30 cellular contexts compared by ENCODE assay signal in genomic region chr7:27025270-27025669, GRCh38.
"Had no signal": no experiment of that assay in that cellular context is flagged by ENCODE, and none has a peak within 500 bp of the region (broad histone marks: within the 10 kb centered on the region; RNA-seq: fewer than 3 reads in every experiment).

No MANE protein-coding gene starts in this region.

- H3K4me2 ChIP-seq: SK-N-SH had no signal

- H3K9me2 ChIP-seq: SK-N-SH had no signal

- H3K4me3 Mint-ChIP-seq: activated CD4-positive, alpha-beta memory T cell treated with anti-CD3 and anti-CD28 coated beads for 36 hours; activated CD4-positive, alpha-beta T cell treated with anti-CD3 and anti-CD28 coated beads for 36 hours; activated CD4-positive, alpha-beta T cell treated with anti-CD3 and anti-CD28 coated beads, Interleukin-2, amount 10 ng/mL, durations not matched to agents 7 days and 5 days; activated naive CD4-positive, alpha-beta T cell treated with anti-CD3 and anti-CD28 coated beads for 36 hours; activated T-cell treated with anti-CD3 and anti-CD28 coated beads, Interleukin-2, amount 50 U/mL, for 4 hours; activated T-helper 1 cell treated with anti-CD3 and anti-CD28 coated beads, Interleukin-12 subunit alpha, Interleukin-12 subunit beta, Interleukin-2, Interleukin-4 antibody, amounts not matched to agents 30 ng/mL and 10 ng/mL and 1 ng/mL, durations not matched to agents 14 hours and 24 hours and 36 hours; T-helper 1 cell treated with Interleukin-12 subunit alpha and Interleukin-12 subunit beta and Interleukin-4 antibody, amounts not matched to agents 30 μg/mL and 1 μg/mL, for 36 hours; T-helper 2 cell treated with Interferon-gamma antibody and Interleukin-4, amounts not matched to agents 5 μg/mL and 100 μg/mL, for 36 hours; WTC11 had no signal

- H3K9me3 ChIP-seq: adrenal gland, body of pancreas, breast epithelium, SJSA1, SK-N-SH had no signal

- H3K4me1 Mint-ChIP-seq: activated CD4-positive, alpha-beta T cell treated with anti-CD3 and anti-CD28 coated beads for 36 hours had no signal

- H3K36me3 ChIP-seq: adrenal gland, breast epithelium, SJSA1 had no signal

- H3K27me3 Mint-ChIP-seq: activated CD4-positive, alpha-beta memory T cell treated with anti-CD3 and anti-CD28 coated beads for 36 hours had no signal

- H3K9ac ChIP-seq: SK-N-SH had no signal

- H3K27ac ChIP-seq: adrenal gland, body of pancreas, breast epithelium, SJSA1 had no signal

- H3K4me3 ChIP-seq: adrenal gland, body of pancreas, breast epithelium, K562, SJSA1 had no signal

- H3K36me3 Mint-ChIP-seq: activated CD4-positive, alpha-beta memory T cell treated with anti-CD3 and anti-CD28 coated beads for 36 hours; activated naive CD4-positive, alpha-beta T cell treated with anti-CD3 and anti-CD28 coated beads, Interleukin-2, amount 50 U/mL, for 72 hours; WTC11 had no signal

- H3K9me3 Mint-ChIP-seq: activated CD4-positive, alpha-beta memory T cell treated with anti-CD3 and anti-CD28 coated beads for 36 hours; activated CD4-positive, alpha-beta T cell treated with anti-CD3 and anti-CD28 coated beads, Interleukin-2, amount 10 ng/mL, durations not matched to agents 7 days and 5 days; activated naive CD4-positive, alpha-beta T cell treated with anti-CD3 and anti-CD28 coated beads for 36 hours; activated naive CD4-positive, alpha-beta T cell treated with anti-CD3 and anti-CD28 coated beads, Interleukin-2, amount 50 U/mL, for 72 hours; activated T-cell treated with anti-CD3 and anti-CD28 coated beads, Interleukin-2, amount 50 U/mL, for 4 hours; activated T-helper 1 cell treated with anti-CD3 and anti-CD28 coated beads, Interleukin-12 subunit alpha, Interleukin-12 subunit beta, Interleukin-2, Interleukin-4 antibody, amounts not matched to agents 30 ng/mL and 10 ng/mL and 1 ng/mL, durations not matched to agents 14 hours and 24 hours and 36 hours; T-helper 1 cell treated with Interleukin-12 subunit alpha and Interleukin-12 subunit beta and Interleukin-4 antibody, amounts not matched to agents 30 μg/mL and 1 μg/mL, for 36 hours; T-helper 2 cell treated with Interferon-gamma antibody and Interleukin-4, amounts not matched to agents 5 μg/mL and 100 μg/mL, for 36 hours; WTC11 had no signal

- H3K27ac Mint-ChIP-seq: activated CD4-positive, alpha-beta memory T cell treated with anti-CD3 and anti-CD28 coated beads for 36 hours; activated CD4-positive, alpha-beta T cell treated with anti-CD3 and anti-CD28 coated beads for 36 hours; activated CD4-positive, alpha-beta T cell treated with anti-CD3 and anti-CD28 coated beads, Interleukin-2, amount 10 ng/mL, durations not matched to agents 7 days and 5 days; activated naive CD4-positive, alpha-beta T cell treated with anti-CD3 and anti-CD28 coated beads for 36 hours; activated naive CD4-positive, alpha-beta T cell treated with anti-CD3 and anti-CD28 coated beads, Interleukin-2, amount 50 U/mL, for 72 hours; activated T-helper 1 cell treated with anti-CD3 and anti-CD28 coated beads, Interleukin-12 subunit alpha, Interleukin-12 subunit beta, Interleukin-2, Interleukin-4 antibody, amounts not matched to agents 30 ng/mL and 10 ng/mL and 1 ng/mL, durations not matched to agents 14 hours and 24 hours and 36 hours; T-helper 1 cell treated with Interleukin-12 subunit alpha and Interleukin-12 subunit beta and Interleukin-4 antibody, amounts not matched to agents 30 μg/mL and 1 μg/mL, for 36 hours; T-helper 2 cell treated with Interferon-gamma antibody and Interleukin-4, amounts not matched to agents 5 μg/mL and 100 μg/mL, for 36 hours; WTC11 had no signal

- H3K4me1 ChIP-seq: adrenal gland, body of pancreas, breast epithelium, SJSA1 had no signal

- H3K27me3 ChIP-seq: adrenal gland, body of pancreas, breast epithelium, SJSA1 had no signal

- DNase-seq: activated CD4-positive, alpha-beta memory T cell treated with anti-CD3 and anti-CD28 coated beads for 36 hours; activated CD4-positive, alpha-beta T cell treated with anti-CD3 and anti-CD28 coated beads for 36 hours; activated CD4-positive, alpha-beta T cell treated with anti-CD3 and anti-CD28 coated beads, Interleukin-2, amount 10 ng/mL, durations not matched to agents 7 days and 5 days; activated CD8-positive, alpha-beta memory T cell treated with anti-CD3 and anti-CD28 coated beads, Interleukin-2, amount 50 U/mL, for 4 hours; activated gamma-delta T cell treated with Interleukin-2 at 50 U/mL for 16 hours; activated naive CD4-positive, alpha-beta T cell treated with anti-CD3 and anti-CD28 coated beads for 36 hours; activated T-cell treated with anti-CD3 and anti-CD28 coated beads for 4 hours; activated T-cell treated with anti-CD3 and anti-CD28 coated beads, Interleukin-2, amount 50 U/mL, for 4 hours; adrenal gland; body of pancreas; MM.1S; NCI-H1092 treated with DMSO at 0.1 percent for 48 hours; NCI-H1417; NCI-H146; NCI-H187 treated with DMSO at 0.1 percent for 48 hours; NCI-H2081; NCI-H345; NCI-H524 treated with DMSO at 0.1 percent for 48 hours; NCI-H748 treated with DMSO at 0.1 percent for 48 hours; NK-92 treated with Interleukin-12 subunit alpha and Interleukin-12 subunit beta, amount 100 ng/mL, for 24 hours; Right ventricle myocardium superior; SK-N-SH had no signal
